Comparison of ENCODE assay signal across 12 cellular contexts in genomic region chr10:11504566-11505285, GRCh38.
"Had no signal": no experiment of that assay in that cellular context is flagged by ENCODE, and none has a peak within 500 bp of the region (broad histone marks: within the 10 kb centered on the region; RNA-seq: fewer than 3 reads in every experiment).

No MANE protein-coding gene starts in this region.

- H3K36me3 Mint-ChIP-seq: activated naive CD4-positive, alpha-beta T cell treated with anti-CD3 and anti-CD28 coated beads, Interleukin-2, amount 10 ng/mL, durations not matched to agents 7 days and 5 days had no signal

- H3K4me3 ChIP-seq: gastrocnemius medialis, uterus had no signal

- H3K9me3 Mint-ChIP-seq: activated CD4-positive, alpha-beta memory T cell treated with anti-CD3 and anti-CD28 coated beads for 36 hours; activated naive CD4-positive, alpha-beta T cell treated with anti-CD3 and anti-CD28 coated beads, Interleukin-2, amount 10 ng/mL, durations not matched to agents 7 days and 5 days; dendritic cell treated with granulocyte-macrophage colony-stimulating factor and Interleukin-4, amounts not matched to agents 40 ng/mL and 50 ng/mL, for 4 days had no signal

- H3K27me3 ChIP-seq: brain microvascular endothelial cell, gastrocnemius medialis, uterus had no signal

- H3K27ac ChIP-seq: brain microvascular endothelial cell, gastrocnemius medialis, uterus had no signal

- ATAC-seq: gastrocnemius medialis, left ventricle myocardium superior had no signal

- H3K4me3 Mint-ChIP-seq: activated CD4-positive, alpha-beta memory T cell treated with anti-CD3 and anti-CD28 coated beads for 36 hours; activated naive CD4-positive, alpha-beta T cell treated with anti-CD3 and anti-CD28 coated beads, Interleukin-2, amount 10 ng/mL, durations not matched to agents 7 days and 5 days; dendritic cell treated with granulocyte-macrophage colony-stimulating factor and Interleukin-4, amounts not matched to agents 40 ng/mL and 50 ng/mL, for 4 days had no signal

- H3K27ac Mint-ChIP-seq: activated naive CD4-positive, alpha-beta T cell treated with anti-CD3 and anti-CD28 coated beads, Interleukin-2, amount 10 ng/mL, durations not matched to agents 7 days and 5 days; dendritic cell treated with granulocyte-macrophage colony-stimulating factor and Interleukin-4, amounts not matched to agents 40 ng/mL and 50 ng/mL, for 4 days had no signal

- H3K4me1 Mint-ChIP-seq: activated naive CD4-positive, alpha-beta T cell treated with anti-CD3 and anti-CD28 coated beads, Interleukin-2, amount 10 ng/mL, durations not matched to agents 7 days and 5 days had no signal

- DNase-seq: activated CD4-positive, alpha-beta T cell treated with anti-CD3 and anti-CD28 coated beads for 4 hours; activated effector memory CD4-positive, alpha-beta T cell treated with anti-CD3 and anti-CD28 coated beads, Interleukin-2, amount 50 U/mL, for 16 hours; activated naive CD4-positive, alpha-beta T cell treated with anti-CD3 and anti-CD28 coated beads, Interleukin-2, amount 10 ng/mL, durations not matched to agents 7 days and 5 days; brain microvascular endothelial cell; effector CD4-positive, alpha-beta T cell; gastrocnemius medialis; left ventricle myocardium superior; T-helper 9 cell; trophoblast cell; uterus had no signal

- H3K27me3 Mint-ChIP-seq: activated CD4-positive, alpha-beta memory T cell treated with anti-CD3 and anti-CD28 coated beads for 36 hours; dendritic cell treated with granulocyte-macrophage colony-stimulating factor and Interleukin-4, amounts not matched to agents 40 ng/mL and 50 ng/mL, for 4 days had no signal

- H3K4me1 ChIP-seq: gastrocnemius medialis, uterus had no signal
